In genomic region chr9:137786511-137786920, GRCh38 we compare ENCODE assay signal across 14 cellular contexts.
A peak's percentile ranks its signal among the peaks of the same experiment; 100 is the strongest.
DNase-seq lines count a peak whose midpoint lies in the region; ATAC-seq and TF ChIP-seq lines count a peak whose summit lies in the region.
"Had no signal": no experiment of that assay in that cellular context is flagged by ENCODE, and none has a peak within 500 bp of the region (broad histone marks: within the 10 kb centered on the region; RNA-seq: fewer than 3 reads in every experiment).

No MANE protein-coding gene starts in this region.

- intact Hi-C loops in sigmoid colon (cut with DNase I), result no loop called here

- TF ChIP-seq EP300 in sigmoid colon (IDR thresholded peaks at IDR 0.05), result no peak

- H3K4me3 ChIP-seq in sigmoid colon, result no peak overlapping the region
- H3K4me3 ChIP-seq: BLaER1 treated with 17β-estradiol and CSF1 and Interleukin-3, amounts not matched to agents 10 nM and 100 nM; body of pancreas; left ventricle myocardium inferior; testis had no signal

- 94 to 95% methylated on average over 19 of the region's 19 CpGs for WGBS in sigmoid colon, 2 donors

- no peak overlapping the region for H3K4me3 Mint-ChIP-seq in WTC11
- H3K4me3 Mint-ChIP-seq: T-cell had no signal

- no peak for TF ChIP-seq POLR2A in sigmoid colon (IDR thresholded peaks at IDR 0.05)

- POLR2A ChIA-PET in WTC11 (lab: Charles Lee), result no interaction called here

- no peak overlapping the region for H3K27ac ChIP-seq in sigmoid colon
- H3K27ac ChIP-seq: BLaER1 treated with 17β-estradiol and CSF1 and Interleukin-3, amounts not matched to agents 10 nM and 100 nM; body of pancreas; left ventricle myocardium inferior; testis had no signal

- H3K36me3 Mint-ChIP-seq in WTC11, result peaks cover 32% of the 10 kb centered on the region

- CTCF ChIA-PET in WTC11 (lab: Charles Lee), result no interaction called here

- H3K36me3 ChIP-seq in sigmoid colon, result peaks cover 27 to 94% (median 47%) of the 10 kb centered on the region in 4 donors

- ATAC-seq in WTC11, result no peak
- ATAC-seq in GM18858 (IDR thresholded peaks at IDR 0.05; ENCODE audit: unreplicated experiment), result no peak
- ATAC-seq: body of pancreas, T-cell had no signal

- DNase-seq in GM04504 (ENCODE audit: low read depth), result peak; percentile 30
- no peak for DNase-seq in WTC11 (ENCODE audit: low spot score)
- peak; percentile 17 for DNase-seq in foreskin melanocyte
- peak; percentile 53 for DNase-seq in sigmoid colon
- no peak for DNase-seq in HuH-7 (ENCODE audit: low spot score)
- DNase-seq in NCI-H146 (lab: John Stamatoyannopoulos, UW), result no peak
- DNase-seq: activated naive CD4-positive, alpha-beta T cell treated with Interleukin-2 at 50 U/mL for 16 hours; body of pancreas; left ventricle myocardium inferior; MM.1S; T-cell; testis had no signal

- H3K27me3 ChIP-seq in sigmoid colon, result no peaks in the 10 kb centered on the region
- H3K27me3 ChIP-seq: BLaER1 treated with 17β-estradiol and CSF1 and Interleukin-3, amounts not matched to agents 10 nM and 100 nM; body of pancreas; testis had no signal

- TF ChIP-seq CTCF in WTC11 (IDR thresholded peaks at IDR 0.05), result no peak
- TF ChIP-seq CTCF in sigmoid colon (IDR thresholded peaks at IDR 0.05), result no peak

- H3K4me1 ChIP-seq in sigmoid colon, result no peaks in the 10 kb centered on the region
- H3K4me1 ChIP-seq: body of pancreas, left ventricle myocardium inferior had no signal

- peak overlapping the region; percentile 97 for H3K27ac Mint-ChIP-seq in WTC11
- H3K27ac Mint-ChIP-seq: T-cell had no signal

- H3K4me1 Mint-ChIP-seq in WTC11, result peaks cover 21% of the 10 kb centered on the region

- H3K27me3 Mint-ChIP-seq in WTC11 (ENCODE audit: low read depth), result no peaks in the 10 kb centered on the region
- H3K27me3 Mint-ChIP-seq: T-cell had no signal

- H3K9me3 Mint-ChIP-seq in WTC11, result peaks cover 6% of the 10 kb centered on the region
- H3K9me3 Mint-ChIP-seq: T-cell had no signal

- no peaks in the 10 kb centered on the region for H3K9me3 ChIP-seq in sigmoid colon
- H3K9me3 ChIP-seq: body of pancreas, left ventricle myocardium inferior, testis had no signal

TF ChIP-seq in WTC11, 78 proteins besides CTCF, POLR2A, EP300 and RAD21:
- TF ChIP-seq, protein P1, sequence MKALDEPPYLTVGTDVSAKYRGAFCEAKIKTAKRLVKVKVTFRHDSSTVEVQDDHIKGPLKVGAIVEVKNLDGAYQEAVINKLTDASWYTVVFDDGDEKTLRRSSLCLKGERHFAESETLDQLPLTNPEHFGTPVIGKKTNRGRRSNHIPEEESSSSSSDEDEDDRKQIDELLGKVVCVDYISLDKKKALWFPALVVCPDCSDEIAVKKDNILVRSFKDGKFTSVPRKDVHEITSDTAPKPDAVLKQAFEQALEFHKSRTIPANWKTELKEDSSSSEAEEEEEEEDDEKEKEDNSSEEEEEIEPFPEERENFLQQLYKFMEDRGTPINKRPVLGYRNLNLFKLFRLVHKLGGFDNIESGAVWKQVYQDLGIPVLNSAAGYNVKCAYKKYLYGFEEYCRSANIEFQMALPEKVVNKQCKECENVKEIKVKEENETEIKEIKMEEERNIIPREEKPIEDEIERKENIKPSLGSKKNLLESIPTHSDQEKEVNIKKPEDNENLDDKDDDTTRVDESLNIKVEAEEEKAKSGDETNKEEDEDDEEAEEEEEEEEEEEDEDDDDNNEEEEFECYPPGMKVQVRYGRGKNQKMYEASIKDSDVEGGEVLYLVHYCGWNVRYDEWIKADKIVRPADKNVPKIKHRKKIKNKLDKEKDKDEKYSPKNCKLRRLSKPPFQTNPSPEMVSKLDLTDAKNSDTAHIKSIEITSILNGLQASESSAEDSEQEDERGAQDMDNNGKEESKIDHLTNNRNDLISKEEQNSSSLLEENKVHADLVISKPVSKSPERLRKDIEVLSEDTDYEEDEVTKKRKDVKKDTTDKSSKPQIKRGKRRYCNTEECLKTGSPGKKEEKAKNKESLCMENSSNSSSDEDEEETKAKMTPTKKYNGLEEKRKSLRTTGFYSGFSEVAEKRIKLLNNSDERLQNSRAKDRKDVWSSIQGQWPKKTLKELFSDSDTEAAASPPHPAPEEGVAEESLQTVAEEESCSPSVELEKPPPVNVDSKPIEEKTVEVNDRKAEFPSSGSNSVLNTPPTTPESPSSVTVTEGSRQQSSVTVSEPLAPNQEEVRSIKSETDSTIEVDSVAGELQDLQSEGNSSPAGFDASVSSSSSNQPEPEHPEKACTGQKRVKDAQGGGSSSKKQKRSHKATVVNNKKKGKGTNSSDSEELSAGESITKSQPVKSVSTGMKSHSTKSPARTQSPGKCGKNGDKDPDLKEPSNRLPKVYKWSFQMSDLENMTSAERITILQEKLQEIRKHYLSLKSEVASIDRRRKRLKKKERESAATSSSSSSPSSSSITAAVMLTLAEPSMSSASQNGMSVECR (CRISPR knock-in tag; IDR thresholded peaks at IDR 0.05; ENCODE audit: borderline replicate concordance), result no peak
- TF ChIP-seq NR2C2 (CRISPR knock-in tag; IDR thresholded peaks at IDR 0.05) (no peak), KAT7 (CRISPR knock-in tag; IDR thresholded peaks at IDR 0.05; ENCODE audit: borderline replicate concordance) (no peak), JUN (CRISPR knock-in tag; IDR thresholded peaks at IDR 0.05) (no peak), SMAD4 (CRISPR knock-in tag; IDR thresholded peaks at IDR 0.05) (no peak), ESRRA (CRISPR knock-in tag; IDR thresholded peaks at IDR 0.05; ENCODE audit: borderline replicate concordance) (no peak), ZNF396 (CRISPR knock-in tag; IDR thresholded peaks at IDR 0.05; ENCODE audit: borderline replicate concordance) (no peak)
- TF ChIP-seq, protein P2, sequence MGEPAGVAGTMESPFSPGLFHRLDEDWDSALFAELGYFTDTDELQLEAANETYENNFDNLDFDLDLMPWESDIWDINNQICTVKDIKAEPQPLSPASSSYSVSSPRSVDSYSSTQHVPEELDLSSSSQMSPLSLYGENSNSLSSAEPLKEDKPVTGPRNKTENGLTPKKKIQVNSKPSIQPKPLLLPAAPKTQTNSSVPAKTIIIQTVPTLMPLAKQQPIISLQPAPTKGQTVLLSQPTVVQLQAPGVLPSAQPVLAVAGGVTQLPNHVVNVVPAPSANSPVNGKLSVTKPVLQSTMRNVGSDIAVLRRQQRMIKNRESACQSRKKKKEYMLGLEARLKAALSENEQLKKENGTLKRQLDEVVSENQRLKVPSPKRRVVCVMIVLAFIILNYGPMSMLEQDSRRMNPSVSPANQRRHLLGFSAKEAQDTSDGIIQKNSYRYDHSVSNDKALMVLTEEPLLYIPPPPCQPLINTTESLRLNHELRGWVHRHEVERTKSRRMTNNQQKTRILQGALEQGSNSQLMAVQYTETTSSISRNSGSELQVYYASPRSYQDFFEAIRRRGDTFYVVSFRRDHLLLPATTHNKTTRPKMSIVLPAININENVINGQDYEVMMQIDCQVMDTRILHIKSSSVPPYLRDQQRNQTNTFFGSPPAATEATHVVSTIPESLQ (CRISPR knock-in tag; IDR thresholded peaks at IDR 0.05), result no peak

Comparison
In these comparisons a context has a peak if more than half of its experiments do, and no peak if none do; other contexts are left out.
1. DNase-seq: peak in GM04504 (single experiment), foreskin melanocyte (single experiment) and sigmoid colon (single experiment); none in WTC11 (single experiment), HuH-7 (single experiment) and NCI-H146 (single experiment).